19 cellular contexts compared by ENCODE assay signal in genomic region chr2:46634905-46635304, GRCh38. TPM values are rescaled to one million over a fixed set of nuclear protein-coding genes. Genes with fewer than 3 reads are reported as not detected.
DNase-seq lines count a peak whose midpoint lies in the region; ATAC-seq, FAIRE-seq and TF ChIP-seq lines count a peak whose summit lies in the region.
"Had no signal": no experiment of that assay in that cellular context is flagged by ENCODE, and none has a peak within 500 bp of the region (broad histone marks: within the 10 kb centered on the region; RNA-seq: fewer than 3 reads in every experiment).

No MANE protein-coding gene starts in this region.

- H3K9me2 ChIP-seq in SK-N-SH, result no peaks in the 10 kb centered on the region

- H3K36me3 Mint-ChIP-seq in astrocyte (ENCODE audit: low read depth, unreplicated experiment), result peaks cover 12% of the 10 kb centered on the region
- no peaks in the 10 kb centered on the region for H3K36me3 Mint-ChIP-seq in natural killer cell treated with Interleukin-12 subunit alpha and Interleukin-12 subunit beta and Interleukin-15 and Interleukin-18, amount 100 ng/mL, for 72 hours

- whole genome bisulfite sequencing in SK-N-SH (ENCODE audit: low lambda C conversion rate), result 70% methylated on average over 2 of the region's 2 CpGs

- peaks cover 9% of the 10 kb centered on the region for H3F3A ChIP-seq in SK-N-SH (replicated peaks; ENCODE audit: insufficient read depth)

- H3K9ac ChIP-seq in SK-N-SH, result no peak overlapping the region
- no peak overlapping the region for H3K9ac ChIP-seq in astrocyte (ENCODE audit: low read length)

- DNase-seq in SK-N-SH (no peak), astrocyte (ENCODE audit: low read depth) (no peak), KG1 (lab: John Stamatoyannopoulos, UW) (no peak), LoVo (ENCODE audit: low spot score) (no peak), cerebellar cortex (ENCODE audit: low spot score) (no peak)
- no peak for DNase-seq in natural killer cell treated with Interleukin-12 subunit alpha and Interleukin-12 subunit beta and Interleukin-15 and Interleukin-18, amount 100 ng/mL, for 72 hours (ENCODE audit: low spot score)
- DNase-seq: activated CD4-positive, alpha-beta T cell treated with anti-CD3 and anti-CD28 coated beads, Interleukin-2, amount 50 U/mL, for 1 hour; dermis blood vessel endothelial cell; GDM1; H9; head of caudate nucleus; islet precursor cell; midbrain; NCI-H1105; NK-92 treated with Interleukin-12 subunit alpha and Interleukin-12 subunit beta, amount 100 ng/mL, for 24 hours had no signal

- no peak overlapping the region for H3K4me3 Mint-ChIP-seq in astrocyte (ENCODE audit: unreplicated experiment)
- no peak overlapping the region for H3K4me3 Mint-ChIP-seq in natural killer cell treated with Interleukin-12 subunit alpha and Interleukin-12 subunit beta and Interleukin-15 and Interleukin-18, amount 100 ng/mL, for 72 hours
- H3K4me3 Mint-ChIP-seq: H9, type B pancreatic cell had no signal

- H3K9me3 ChIP-seq in SK-N-SH, result no peaks in the 10 kb centered on the region
- no peaks in the 10 kb centered on the region for H3K9me3 ChIP-seq in astrocyte (ENCODE audit: insufficient read depth, low read depth, low read length)
- H3K9me3 ChIP-seq: esophagus muscularis mucosa had no signal

- H3K4me1 Mint-ChIP-seq in astrocyte (ENCODE audit: low read depth, unreplicated experiment), result no peaks in the 10 kb centered on the region
- H3K4me1 Mint-ChIP-seq in natural killer cell treated with Interleukin-12 subunit alpha and Interleukin-12 subunit beta and Interleukin-15 and Interleukin-18, amount 100 ng/mL, for 72 hours (ENCODE audit: low read depth in 2 of 2), result peaks cover 7 to 9% of the 10 kb centered on the region in 2 donors
- H3K4me1 Mint-ChIP-seq: H9 had no signal

- H3K4me2 ChIP-seq in SK-N-SH (no peak overlapping the region), astrocyte (ENCODE audit: low read length) (no peak overlapping the region)

- H3K9me3 Mint-ChIP-seq in astrocyte (ENCODE audit: unreplicated experiment), result no peaks in the 10 kb centered on the region
- H3K9me3 Mint-ChIP-seq in natural killer cell treated with Interleukin-12 subunit alpha and Interleukin-12 subunit beta and Interleukin-15 and Interleukin-18, amount 100 ng/mL, for 72 hours, result no peaks in the 10 kb centered on the region
- H3K9me3 Mint-ChIP-seq: H9, type B pancreatic cell had no signal

- no peak overlapping the region for H3K27ac Mint-ChIP-seq in astrocyte (ENCODE audit: unreplicated experiment)
- peak overlapping the region; percentile 1 to 8 for H3K27ac Mint-ChIP-seq in natural killer cell treated with Interleukin-12 subunit alpha and Interleukin-12 subunit beta and Interleukin-15 and Interleukin-18, amount 100 ng/mL, for 72 hours
- H3K27ac Mint-ChIP-seq: H9, type B pancreatic cell had no signal

- TF ChIP-seq RAD21 in SK-N-SH (IDR thresholded peaks at IDR 0.05; ENCODE audit: low read length), result no peak

- no peaks in the 10 kb centered on the region for H3K4me1 ChIP-seq in SK-N-SH (ENCODE audit: control insufficient read depth in 1 of 2, insufficient read depth in 2 of 2, low read depth in 1 of 2, low read length in 1 of 2)
- no peaks in the 10 kb centered on the region for H3K4me1 ChIP-seq in astrocyte (ENCODE audit: insufficient read depth, low read length)
- H3K4me1 ChIP-seq: esophagus muscularis mucosa had no signal

- H3K27me3 Mint-ChIP-seq in astrocyte (ENCODE audit: low read depth, unreplicated experiment), result no peaks in the 10 kb centered on the region
- H3K27me3 Mint-ChIP-seq in natural killer cell treated with Interleukin-12 subunit alpha and Interleukin-12 subunit beta and Interleukin-15 and Interleukin-18, amount 100 ng/mL, for 72 hours, result no peaks in the 10 kb centered on the region
- H3K27me3 Mint-ChIP-seq: type B pancreatic cell had no signal

- no peak overlapping the region for H3K27ac ChIP-seq in SK-N-SH (ENCODE audit: low read depth in 2 of 2, low read length in 1 of 2)
- no peak overlapping the region for H3K27ac ChIP-seq in astrocyte (ENCODE audit: low read depth, low read length)
- H3K27ac ChIP-seq: esophagus muscularis mucosa had no signal

- POLR2A ChIA-PET in SK-N-SH (lab: Yijun Ruan, JAX), result no interaction called here

- FAIRE-seq in astrocyte (lab: Jason Lieb, UNC), result peak; percentile 23

- H3K36me3 ChIP-seq in SK-N-SH (replicated peaks in 1 of 2; ENCODE audit: control insufficient read depth in 1 of 2, insufficient read depth in 2 of 2, low read length in 1 of 2), result peaks cover 7 to 32% of the 10 kb centered on the region in 2 experiments
- H3K36me3 ChIP-seq in astrocyte (ENCODE audit: insufficient read depth, low read length), result no peaks in the 10 kb centered on the region
- H3K36me3 ChIP-seq: esophagus muscularis mucosa had no signal

- CTCF ChIA-PET in SK-N-SH (lab: Yijun Ruan, JAX), result interaction anchor here (1.1 to 4.5 kb wide), 8 partner anchors 14 to 688 kb away, joined by 3 to 28 read pairs (median 5); no protein-coding TSS in a partner anchor

- H2AFZ ChIP-seq in SK-N-SH (ENCODE audit: low read depth) (no peak overlapping the region), astrocyte (ENCODE audit: low read depth, low read length) (no peak overlapping the region)

- H3K4me3 ChIP-seq in SK-N-SH (ENCODE audit: low read depth in 2 of 2, low read length in 1 of 2) (no peak overlapping the region), astrocyte (ENCODE audit: insufficient read depth, low read depth, low read length) (no peak overlapping the region)
- H3K4me3 ChIP-seq: esophagus muscularis mucosa had no signal

- no peak for TF ChIP-seq CTCF in SK-N-SH (IDR thresholded peaks at IDR 0.05)
- no peak for TF ChIP-seq CTCF in astrocyte (IDR thresholded peaks at IDR 0.05; ENCODE audit: insufficient read depth, low read depth, low read length)

- ATAC-seq in SK-N-SH treated with all-trans-retinoic acid at 6 μM for 48 hours (peak; percentile 64; the same call in 2 of the 3 replicates), HG03342 (IDR thresholded peaks at IDR 0.05; ENCODE audit: unreplicated experiment) (peak; percentile 74)
- ATAC-seq in natural killer cell treated with Interleukin-12 subunit alpha and Interleukin-12 subunit beta and Interleukin-15 and Interleukin-18, amount 100 ng/mL, for 72 hours, result peak; percentile 62 to 74

- no peaks in the 10 kb centered on the region for H3K79me2 ChIP-seq in SK-N-SH (ENCODE audit: insufficient read depth)
- no peaks in the 10 kb centered on the region for H3K79me2 ChIP-seq in astrocyte (ENCODE audit: insufficient read depth, low read length)

- H4K20me1 ChIP-seq in SK-N-SH (ENCODE audit: insufficient read depth), result no peaks in the 10 kb centered on the region
- H4K20me1 ChIP-seq in astrocyte (ENCODE audit: insufficient read depth, low read length), result no peaks in the 10 kb centered on the region

- H3K27me3 ChIP-seq in SK-N-SH (ENCODE audit: insufficient read depth) (no peaks in the 10 kb centered on the region), astrocyte (ENCODE audit: insufficient read depth, low read length) (no peaks in the 10 kb centered on the region)
- H3K27me3 ChIP-seq: esophagus muscularis mucosa had no signal

- TF ChIP-seq EP300 in SK-N-SH (IDR thresholded peaks at IDR 0.05; ENCODE audit: borderline replicate concordance in 1 of 2, low read depth in 1 of 2, low read length in 1 of 2), result no peak

TF ChIP-seq in SK-N-SH treated with all-trans-retinoic acid at 6 μM for 48 hours, 23 proteins besides CTCF, POLR2A, EP300 and RAD21 (continues in another document):
- TF ChIP-seq ZNF565 (CRISPR knock-in tag; conservative IDR thresholded peaks at IDR 0.05; ENCODE audit: low read depth) (no peak), ARNTL (CRISPR knock-in tag; IDR thresholded peaks at IDR 0.05; ENCODE audit: borderline replicate concordance, low read depth) (no peak), ZFP3 (CRISPR knock-in tag; IDR thresholded peaks at IDR 0.05) (no peak), ISL1 (CRISPR knock-in tag; IDR thresholded peaks at IDR 0.05) (no peak), GLIS3 (CRISPR knock-in tag; IDR thresholded peaks at IDR 0.05) (no peak), RARB (CRISPR knock-in tag; IDR thresholded peaks at IDR 0.05) (no peak), ZC3H10 (CRISPR knock-in tag; IDR thresholded peaks at IDR 0.05) (no peak), SNAI2 (CRISPR knock-in tag; IDR thresholded peaks at IDR 0.05) (no peak), ZNF70 (CRISPR knock-in tag; IDR thresholded peaks at IDR 0.05) (no peak), BACH2 (CRISPR knock-in tag; IDR thresholded peaks at IDR 0.05; ENCODE audit: borderline replicate concordance) (no peak), ESRRG (CRISPR knock-in tag; IDR thresholded peaks at IDR 0.05) (no peak), TOX (CRISPR knock-in tag; IDR thresholded peaks at IDR 0.05; ENCODE audit: borderline replicate concordance) (no peak)

TF ChIP-seq in SK-N-SH, 30 proteins besides CTCF, POLR2A, EP300 and RAD21:
- TF ChIP-seq MXI1 (IDR thresholded peaks at IDR 0.05; ENCODE audit: low read depth, low read length) (no peak), POLR2AphosphoS5 (IDR thresholded peaks at IDR 0.05; ENCODE audit: low read depth, low read length) (no peak), GABPA (IDR thresholded peaks at IDR 0.05; ENCODE audit: low read depth) (no peak), RCOR1 (IDR thresholded peaks at IDR 0.05; ENCODE audit: low read length) (no peak)
- TF ChIP-seq, protein P1, sequence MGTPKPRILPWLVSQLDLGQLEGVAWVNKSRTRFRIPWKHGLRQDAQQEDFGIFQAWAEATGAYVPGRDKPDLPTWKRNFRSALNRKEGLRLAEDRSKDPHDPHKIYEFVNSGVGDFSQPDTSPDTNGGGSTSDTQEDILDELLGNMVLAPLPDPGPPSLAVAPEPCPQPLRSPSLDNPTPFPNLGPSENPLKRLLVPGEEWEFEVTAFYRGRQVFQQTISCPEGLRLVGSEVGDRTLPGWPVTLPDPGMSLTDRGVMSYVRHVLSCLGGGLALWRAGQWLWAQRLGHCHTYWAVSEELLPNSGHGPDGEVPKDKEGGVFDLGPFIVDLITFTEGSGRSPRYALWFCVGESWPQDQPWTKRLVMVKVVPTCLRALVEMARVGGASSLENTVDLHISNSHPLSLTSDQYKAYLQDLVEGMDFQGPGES (IDR thresholded peaks at IDR 0.05; ENCODE audit: low read depth, low read length), result no peak

RNA-seq across cellular contexts. Expression of gene CRIPT, which starts 17.9 kb away (rescaled TPM):
- polyA plus RNA-seq in SK-N-SH (2012; rRNA removed), result 6.9 and 7.2 TPM in 2 replicates
- 11.5 and 17.7 TPM in 2 replicates for polyA plus RNA-seq in SK-N-SH (2012; cell fraction: cytosol; rRNA removed)
- 1.7 and 3.7 TPM in 2 replicates for polyA plus RNA-seq in SK-N-SH (2012; cell fraction: nucleus; rRNA removed)
- total RNA-seq in astrocyte, result 17.2 and 18.5 TPM in 2 replicates
- total RNA-seq in natural killer cell treated with Interleukin-12 subunit alpha and Interleukin-12 subunit beta and Interleukin-15 and Interleukin-18, amount 100 ng/mL, for 72 hours, result 10 to 100 TPM in 1 of 2 donors, 1 to 10 TPM in 1; 5.8 to 11.6 TPM

RNA-seq across cellular contexts. Expression of gene PIGF, which starts 18.1 kb away (rescaled TPM):
- 38.0 and 55.2 TPM in 2 replicates for polyA plus RNA-seq in SK-N-SH (2012; rRNA removed)
- polyA plus RNA-seq in SK-N-SH (2012; cell fraction: cytosol; rRNA removed), result 52.3 and 60.7 TPM in 2 replicates
- 34.9 and 58.4 TPM in 2 replicates for polyA plus RNA-seq in SK-N-SH (2012; cell fraction: nucleus; rRNA removed)
- 21.0 and 21.4 TPM in 2 replicates for total RNA-seq in astrocyte
- 10 to 100 TPM; 17.4 to 25.8 TPM for total RNA-seq in natural killer cell treated with Interleukin-12 subunit alpha and Interleukin-12 subunit beta and Interleukin-15 and Interleukin-18, amount 100 ng/mL, for 72 hours
